ENCODE assay signal across 9 cellular contexts in genomic region chr6:11653028-11653583, GRCh38.
DNase-seq lines count a peak whose midpoint lies in the region; TF ChIP-seq lines count a peak whose summit lies in the region.
"Had no signal": no experiment of that assay in that cellular context is flagged by ENCODE, and none has a peak within 500 bp of the region (broad histone marks: within the 10 kb centered on the region; RNA-seq: fewer than 3 reads in every experiment).

No MANE protein-coding gene starts in this region.

- no peak overlapping the region for H3K4me2 ChIP-seq in mesenchymal stem cell (ENCODE audit: low read length, poor library complexity, severe bottlenecking)
- H3K4me2 ChIP-seq: KMS-11 had no signal

- H3K4me3 ChIP-seq in adrenal gland (no peak overlapping the region), mesenchymal stem cell (ENCODE audit: insufficient read depth in 1 of 2, low read depth in 1 of 2, low read length in 2 of 2) (no peak overlapping the region)

- no peak overlapping the region for H4K91ac ChIP-seq in mesenchymal stem cell (ENCODE audit: low read length)

- no peak overlapping the region for H2AK5ac ChIP-seq in mesenchymal stem cell (ENCODE audit: low read length, severe bottlenecking)

- H3K27ac ChIP-seq in adrenal gland: peak overlapping the region in 1 of 5 donors; percentile 55
- peak overlapping the region; percentile 97 for H3K27ac ChIP-seq in mesenchymal stem cell (ENCODE audit: low read length, poor library complexity, severe bottlenecking)
- H3K27ac ChIP-seq: KMS-11 had no signal

- TF ChIP-seq POLR2A in adrenal gland (IDR thresholded peaks at IDR 0.05): no peak

- H2BK12ac ChIP-seq in mesenchymal stem cell (ENCODE audit: low read length in 2 of 2): peak overlapping the region; percentile 32 to 76

- H2AFZ ChIP-seq in mesenchymal stem cell (ENCODE audit: low read depth, low read length): no peak overlapping the region

- H3K4ac ChIP-seq in mesenchymal stem cell (ENCODE audit: low read depth in 1 of 2, low read length in 2 of 2): peak overlapping the region; percentile 57 to 81

- peaks cover 4% of the 10 kb centered on the region for H3K79me1 ChIP-seq in mesenchymal stem cell (replicated peaks; ENCODE audit: low read length, poor library complexity, severe bottlenecking)

- peak overlapping the region; percentile 48 for H3K9ac ChIP-seq in mesenchymal stem cell (ENCODE audit: low read length)
- H3K9ac ChIP-seq: KMS-11 had no signal

- H3K36me3 ChIP-seq in adrenal gland (replicated peaks in 1 of 2): no peaks in the 10 kb centered on the region
- peaks cover 0 to 3% of the 10 kb centered on the region in 2 experiments for H3K36me3 ChIP-seq in mesenchymal stem cell (ENCODE audit: control insufficient read depth in 1 of 2, insufficient read depth in 2 of 2, low read depth in 1 of 2, low read length in 2 of 2)

- H3K4me1 ChIP-seq in adrenal gland (replicated peaks in 1 of 2) (peaks cover 0 to 10% of the 10 kb centered on the region in 2 donors), mesenchymal stem cell (ENCODE audit: control insufficient read depth, insufficient read depth, low read depth, low read length) (peaks cover 16% of the 10 kb centered on the region)

- H3K14ac ChIP-seq in mesenchymal stem cell (ENCODE audit: low read length in 2 of 2): no peak overlapping the region

- 15 to 26% (median 18%) methylated on average over 5 to 8 of the region's 8 CpGs for WGBS in adrenal gland, 4 donors
- WGBS in mesenchymal stem cell: 0% methylated on average over 8 of the region's 8 CpGs

- no peaks in the 10 kb centered on the region for H3K9me3 ChIP-seq in adrenal gland (replicated peaks in 1 of 3)
- H3K9me3 ChIP-seq in mesenchymal stem cell (ENCODE audit: control insufficient read depth, low read length): no peaks in the 10 kb centered on the region

- H2BK5ac ChIP-seq in mesenchymal stem cell (ENCODE audit: low read depth, low read length, poor library complexity, severe bottlenecking): peak overlapping the region; percentile 96

- no peak overlapping the region for H3K23ac ChIP-seq in mesenchymal stem cell (ENCODE audit: low read length in 2 of 2)

- no peak overlapping the region for H2BK120ac ChIP-seq in mesenchymal stem cell (ENCODE audit: low read depth, low read length)

- H4K8ac ChIP-seq in mesenchymal stem cell (ENCODE audit: low read length): no peak overlapping the region

- TF ChIP-seq CTCF in adrenal gland (IDR thresholded peaks at IDR 0.05): no peak

- H3K18ac ChIP-seq in mesenchymal stem cell (ENCODE audit: low read depth in 1 of 2, low read length in 2 of 2): peak overlapping the region; percentile 29 to 76

- H3K27me3 ChIP-seq in adrenal gland (no peaks in the 10 kb centered on the region), mesenchymal stem cell (ENCODE audit: control insufficient read depth in 1 of 2, insufficient read depth in 1 of 2, low read length in 2 of 2) (no peaks in the 10 kb centered on the region)

- DNase-seq in ELR (ENCODE audit: low read depth) (peak; percentile 96), NOMO-1 treated with dmso at 0.1 percent for 144 hours (lab: John Stamatoyannopoulos, UW; ENCODE audit: unreplicated experiment) (peak; percentile 5), adrenal gland (peak; percentile 26 to 69 (median 56)), mesenchymal stem cell (peak; percentile 94), Ammon's horn (ENCODE audit: low spot score) (no peak), COR-L47 (lab: John Stamatoyannopoulos, UW) (no peak), RPMI8226 (no peak)
- DNase-seq in effector CD4-positive, alpha-beta T cell: no peak

- H2BK15ac ChIP-seq in mesenchymal stem cell (ENCODE audit: low read depth, poor library complexity, severe bottlenecking): no peak overlapping the region

- intact Hi-C loops in adrenal gland (cut with DNase I): no loop called here

Comparison
In these comparisons a context has a peak if more than half of its experiments do, and no peak if none do; other contexts are left out.
1. DNase-seq: peak in ELR (single experiment), NOMO-1 treated with dmso at 0.1 percent for 144 hours (single experiment), adrenal gland (7 of 7) and mesenchymal stem cell (single experiment); none in Ammon's horn (single experiment), effector CD4-positive, alpha-beta T cell (single experiment), COR-L47 (single experiment) and RPMI8226 (single experiment).